ENCODE assay signal across 8 cellular contexts in the genomic region with DNA sequence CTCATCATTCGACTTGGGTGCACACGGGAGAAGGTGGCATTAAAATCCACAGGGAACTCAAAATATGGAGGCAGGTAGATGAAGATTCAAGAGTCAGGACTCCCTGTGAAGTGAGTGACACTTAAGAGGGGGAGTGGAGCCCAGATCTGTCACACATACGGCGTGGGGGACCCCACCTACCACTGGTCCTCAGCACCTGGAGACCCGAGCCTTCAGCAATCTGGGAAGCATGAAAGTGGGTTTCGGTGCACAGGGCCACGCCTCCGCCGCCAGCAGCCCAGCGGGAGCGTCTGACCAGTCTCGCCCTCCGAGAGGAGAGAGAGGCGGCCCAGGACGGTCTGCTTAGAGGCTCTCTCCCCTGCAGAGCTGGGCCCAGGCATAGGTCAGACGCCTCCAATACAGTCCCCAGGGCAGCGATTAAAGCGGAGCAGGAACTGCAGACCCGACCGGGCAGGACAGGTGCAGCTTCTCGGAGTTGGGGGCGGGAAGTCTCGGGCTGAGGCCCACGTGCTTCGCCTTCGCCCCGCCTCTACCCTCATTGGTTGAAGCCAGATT. TPM values are rescaled to one million over a fixed set of nuclear protein-coding genes. Genes with fewer than 3 reads are reported as not detected.
DNase-seq lines count a peak whose midpoint lies in the region; ATAC-seq and TF ChIP-seq lines count a peak whose summit lies in the region.

No MANE protein-coding gene starts in this region.

- intact Hi-C loops in lower lobe of right lung (cut with DNase I): no loop called here

- H3K4me3 Mint-ChIP-seq in activated naive CD4-positive, alpha-beta T cell treated with anti-CD3 and anti-CD28 coated beads, Interleukin-2, amount 10 ng/mL, durations not matched to agents 7 days and 5 days: peak overlapping the region; percentile 43

- no peaks in the 10 kb centered on the region for H3K36me3 Mint-ChIP-seq in activated naive CD4-positive, alpha-beta T cell treated with anti-CD3 and anti-CD28 coated beads, Interleukin-2, amount 10 ng/mL, durations not matched to agents 7 days and 5 days
- H3K36me3 Mint-ChIP-seq in activated naive CD4-positive, alpha-beta T cell treated with anti-CD3 and anti-CD28 coated beads, Interleukin-2, amount 50 U/mL, for 72 hours: peaks cover 0 to 8% of the 10 kb centered on the region in 2 donors

- 8 to 13% methylated on average over 21 to 24 of the region's 27 CpGs for WGBS in upper lobe of left lung, 2 donors

- peaks cover 17% of the 10 kb centered on the region for H3K4me1 Mint-ChIP-seq in activated naive CD4-positive, alpha-beta T cell treated with anti-CD3 and anti-CD28 coated beads, Interleukin-2, amount 10 ng/mL, durations not matched to agents 7 days and 5 days

- TF ChIP-seq POLR2A in upper lobe of left lung (IDR thresholded peaks at IDR 0.05): no peak

- H3K27me3 ChIP-seq in lower lobe of right lung (ENCODE audit: low read depth) (no peaks in the 10 kb centered on the region), upper lobe of left lung (no peaks in the 10 kb centered on the region)

- H3K36me3 ChIP-seq in lower lobe of right lung: peaks cover 12% of the 10 kb centered on the region
- peaks cover 0 to 7% (median 7%) of the 10 kb centered on the region in 4 donors for H3K36me3 ChIP-seq in upper lobe of left lung

- H3K4me1 ChIP-seq in lower lobe of right lung (peaks cover 22% of the 10 kb centered on the region), upper lobe of left lung (peaks cover 13 to 29% (median 19%) of the 10 kb centered on the region in 4 donors)

- no peaks in the 10 kb centered on the region for H3K9me3 Mint-ChIP-seq in activated naive CD4-positive, alpha-beta T cell treated with anti-CD3 and anti-CD28 coated beads, Interleukin-2, amount 10 ng/mL, durations not matched to agents 7 days and 5 days
- H3K9me3 Mint-ChIP-seq in activated naive CD4-positive, alpha-beta T cell treated with anti-CD3 and anti-CD28 coated beads, Interleukin-2, amount 50 U/mL, for 72 hours: no peaks in the 10 kb centered on the region

- TF ChIP-seq CTCF in astrocyte of the spinal cord (IDR thresholded peaks at IDR 0.05; ENCODE audit: low read depth, low read length) (no peak), lower lobe of right lung (IDR thresholded peaks at IDR 0.05) (no peak), upper lobe of left lung (IDR thresholded peaks at IDR 0.05) (no peak)

- H3K27me3 Mint-ChIP-seq in activated naive CD4-positive, alpha-beta T cell treated with anti-CD3 and anti-CD28 coated beads, Interleukin-2, amount 10 ng/mL, durations not matched to agents 7 days and 5 days: peaks cover 100% of the 10 kb centered on the region

- DNase-seq in activated naive CD4-positive, alpha-beta T cell treated with anti-CD3 and anti-CD28 coated beads, Interleukin-2, amount 10 ng/mL, durations not matched to agents 7 days and 5 days: no peak
- DNase-seq in activated naive CD4-positive, alpha-beta T cell treated with anti-CD3 and anti-CD28 coated beads, Interleukin-2, amount 50 U/mL, for 72 hours (ENCODE audit: low spot score in 2 of 2): no peak
- no peak for DNase-seq in astrocyte of the spinal cord (ENCODE audit: low read depth, low spot score)
- DNase-seq in lower lobe of right lung: no peak
- no peak for DNase-seq in upper lobe of left lung
- DNase-seq in stimulated activated CD4-positive, alpha-beta T cell treated with anti-CD3 and anti-CD28 coated beads, Interleukin-4, amount 100 ng/mL, for 1 hour: no peak

- no peaks in the 10 kb centered on the region for H3K9me3 ChIP-seq in lower lobe of right lung
- H3K9me3 ChIP-seq in upper lobe of left lung: no peaks in the 10 kb centered on the region

- TF ChIP-seq EP300 in upper lobe of left lung (IDR thresholded peaks at IDR 0.05): no peak

- ATAC-seq in activated naive CD4-positive, alpha-beta T cell treated with anti-CD3 and anti-CD28 coated beads, Interleukin-2, amount 50 U/mL, for 72 hours: no peak
- peak in 1 of 2 donors; percentile 28 for ATAC-seq in lower lobe of right lung
- ATAC-seq in upper lobe of left lung (ENCODE audit: low FRiP score in 2 of 2): peak in 1 of 2 donors; percentile 26
- ATAC-seq in HG02798 (IDR thresholded peaks at IDR 0.05; ENCODE audit: poor library complexity, unreplicated experiment): no peak
- ATAC-seq in GM18861 (IDR thresholded peaks at IDR 0.05; ENCODE audit: unreplicated experiment): no peak

- in situ Hi-C loops in astrocyte of the spinal cord (cut with HindIII; ENCODE audit: low sequenced_read_pairs): no loop called here

- no peak overlapping the region for H3K27ac Mint-ChIP-seq in activated naive CD4-positive, alpha-beta T cell treated with anti-CD3 and anti-CD28 coated beads, Interleukin-2, amount 10 ng/mL, durations not matched to agents 7 days and 5 days
- H3K27ac Mint-ChIP-seq in activated naive CD4-positive, alpha-beta T cell treated with anti-CD3 and anti-CD28 coated beads, Interleukin-2, amount 50 U/mL, for 72 hours: no peak overlapping the region

- CTCF ChIA-PET in activated naive CD4-positive, alpha-beta T cell treated with anti-CD3 and anti-CD28 coated beads, Interleukin-2, amount 10 ng/mL, durations not matched to agents 7 days and 5 days (lab: Charles Lee): interaction anchor here (1.2 to 1.9 kb wide), 4 partner anchors 26 to 181 kb away, joined by 3 to 15 read pairs (median 5); a partner anchor contains a TSS

- peak overlapping the region; percentile 43 for H3K4me3 ChIP-seq in astrocyte of the spinal cord (ENCODE audit: low read depth, low read length)
- H3K4me3 ChIP-seq in lower lobe of right lung: peak overlapping the region; percentile 79
- peak overlapping the region; percentile 33 to 96 (median 94) for H3K4me3 ChIP-seq in upper lobe of left lung

- H3K27ac ChIP-seq in lower lobe of right lung (peak overlapping the region; percentile 39), upper lobe of left lung (peak overlapping the region in 1 of 4 donors; percentile 28)

RNA-seq across cellular contexts. Expression of a gene that starts 0.6 kb away (rescaled TPM):
- 1 to 10 TPM; 1.4 to 1.7 TPM for total RNA-seq in activated naive CD4-positive, alpha-beta T cell treated with anti-CD3 and anti-CD28 coated beads, Interleukin-2, amount 50 U/mL, for 72 hours
- total RNA-seq in lower lobe of right lung (18.5 TPM), upper lobe of left lung (10 to 100 TPM in 5 of 6 donors, 1 to 10 TPM in 1; 7.0 to 27.4 (median 20.2) TPM)

RNA-seq across cellular contexts. Expression of a gene that starts 27.9 kb away (rescaled TPM):
- 10 to 100 TPM in 1 of 2 donors, 1 to 10 TPM in 1; 8.3 to 10.3 TPM for total RNA-seq in activated naive CD4-positive, alpha-beta T cell treated with anti-CD3 and anti-CD28 coated beads, Interleukin-2, amount 50 U/mL, for 72 hours
- total RNA-seq in lower lobe of right lung (9.5 TPM), upper lobe of left lung (10 to 100 TPM in 2 of 6 donors, 1 to 10 TPM in 4; 6.1 to 18.9 (median 9.2) TPM)

RNA-seq across cellular contexts. Expression of a gene that starts 54.9 kb away (rescaled TPM):
- total RNA-seq in activated naive CD4-positive, alpha-beta T cell treated with anti-CD3 and anti-CD28 coated beads, Interleukin-2, amount 50 U/mL, for 72 hours: 1,000 to 10,000 TPM; 1,789 to 1,979 TPM
- 1,018 TPM for total RNA-seq in lower lobe of right lung
- 1,000 to 10,000 TPM in 4 of 6 donors, 100 to 1,000 TPM in 2; 841 to 1,291 (median 1,060) TPM for total RNA-seq in upper lobe of left lung

RNA-seq across cellular contexts. Expression of a gene that starts 55.0 kb away (rescaled TPM):
- 10 to 100 TPM; 20.1 to 24.4 TPM for total RNA-seq in activated naive CD4-positive, alpha-beta T cell treated with anti-CD3 and anti-CD28 coated beads, Interleukin-2, amount 50 U/mL, for 72 hours
- total RNA-seq in lower lobe of right lung (25.9 TPM), upper lobe of left lung (10 to 100 TPM; 12.9 to 77.5 (median 25.4) TPM)

Comparison
In these comparisons a context has a peak if more than half of its experiments do, and no peak if none do; other contexts are left out.
1. H3K4me3 ChIP-seq: peak in every context shown above with its lines; median percentile 94 in upper lobe of left lung; 79 in lower lobe of right lung; 43 in astrocyte of the spinal cord.